ENCODE assay signal across 1 cellular context in the genomic region with DNA sequence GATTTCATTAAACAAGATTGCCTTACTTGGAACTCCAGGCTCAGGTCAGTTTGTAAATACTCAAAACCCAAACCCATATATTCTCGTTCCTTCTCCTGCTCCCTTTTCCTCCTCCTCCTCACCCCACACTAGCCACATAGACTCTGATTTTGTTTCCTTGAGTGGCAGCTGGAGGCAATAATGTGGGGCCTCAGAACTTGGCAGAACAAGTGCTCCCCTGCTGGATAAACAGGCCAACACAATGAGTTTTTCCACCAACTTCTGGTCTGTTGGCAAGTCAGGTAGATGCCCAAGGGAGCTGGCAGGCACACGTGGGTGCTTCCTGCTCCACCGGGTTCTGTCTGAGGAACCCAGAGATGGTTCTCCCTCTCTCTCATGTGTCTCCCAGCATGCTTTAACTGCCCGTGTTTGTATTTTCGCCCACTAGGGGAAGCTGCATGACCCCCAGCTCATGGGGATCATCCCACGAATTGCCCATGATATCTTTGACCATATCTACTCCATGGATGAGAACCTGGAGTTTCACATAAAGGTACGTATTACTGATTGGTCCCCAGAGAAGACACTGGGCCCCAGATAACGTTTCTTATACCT.
TF ChIP-seq lines count a peak whose summit lies in the region.

No MANE protein-coding gene starts in this region.

TF ChIP-seq in WTC11, 78 proteins besides CTCF, POLR2A, EP300 and RAD21 (continued from another document):
- TF ChIP-seq, protein P1, sequence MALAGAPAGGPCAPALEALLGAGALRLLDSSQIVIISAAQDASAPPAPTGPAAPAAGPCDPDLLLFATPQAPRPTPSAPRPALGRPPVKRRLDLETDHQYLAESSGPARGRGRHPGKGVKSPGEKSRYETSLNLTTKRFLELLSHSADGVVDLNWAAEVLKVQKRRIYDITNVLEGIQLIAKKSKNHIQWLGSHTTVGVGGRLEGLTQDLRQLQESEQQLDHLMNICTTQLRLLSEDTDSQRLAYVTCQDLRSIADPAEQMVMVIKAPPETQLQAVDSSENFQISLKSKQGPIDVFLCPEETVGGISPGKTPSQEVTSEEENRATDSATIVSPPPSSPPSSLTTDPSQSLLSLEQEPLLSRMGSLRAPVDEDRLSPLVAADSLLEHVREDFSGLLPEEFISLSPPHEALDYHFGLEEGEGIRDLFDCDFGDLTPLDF (CRISPR knock-in tag; IDR thresholded peaks at IDR 0.05) = no peak
- TF ChIP-seq ZNF317 (CRISPR knock-in tag; IDR thresholded peaks at IDR 0.05; ENCODE audit: borderline replicate concordance, low read depth) = no peak
- TF ChIP-seq, protein P2, sequence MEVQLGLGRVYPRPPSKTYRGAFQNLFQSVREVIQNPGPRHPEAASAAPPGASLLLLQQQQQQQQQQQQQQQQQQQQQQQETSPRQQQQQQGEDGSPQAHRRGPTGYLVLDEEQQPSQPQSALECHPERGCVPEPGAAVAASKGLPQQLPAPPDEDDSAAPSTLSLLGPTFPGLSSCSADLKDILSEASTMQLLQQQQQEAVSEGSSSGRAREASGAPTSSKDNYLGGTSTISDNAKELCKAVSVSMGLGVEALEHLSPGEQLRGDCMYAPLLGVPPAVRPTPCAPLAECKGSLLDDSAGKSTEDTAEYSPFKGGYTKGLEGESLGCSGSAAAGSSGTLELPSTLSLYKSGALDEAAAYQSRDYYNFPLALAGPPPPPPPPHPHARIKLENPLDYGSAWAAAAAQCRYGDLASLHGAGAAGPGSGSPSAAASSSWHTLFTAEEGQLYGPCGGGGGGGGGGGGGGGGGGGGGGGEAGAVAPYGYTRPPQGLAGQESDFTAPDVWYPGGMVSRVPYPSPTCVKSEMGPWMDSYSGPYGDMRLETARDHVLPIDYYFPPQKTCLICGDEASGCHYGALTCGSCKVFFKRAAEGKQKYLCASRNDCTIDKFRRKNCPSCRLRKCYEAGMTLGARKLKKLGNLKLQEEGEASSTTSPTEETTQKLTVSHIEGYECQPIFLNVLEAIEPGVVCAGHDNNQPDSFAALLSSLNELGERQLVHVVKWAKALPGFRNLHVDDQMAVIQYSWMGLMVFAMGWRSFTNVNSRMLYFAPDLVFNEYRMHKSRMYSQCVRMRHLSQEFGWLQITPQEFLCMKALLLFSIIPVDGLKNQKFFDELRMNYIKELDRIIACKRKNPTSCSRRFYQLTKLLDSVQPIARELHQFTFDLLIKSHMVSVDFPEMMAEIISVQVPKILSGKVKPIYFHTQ (CRISPR knock-in tag; IDR thresholded peaks at IDR 0.05) = no peak
